Comparison of ENCODE assay signal across 16 cellular contexts in the genomic region with DNA sequence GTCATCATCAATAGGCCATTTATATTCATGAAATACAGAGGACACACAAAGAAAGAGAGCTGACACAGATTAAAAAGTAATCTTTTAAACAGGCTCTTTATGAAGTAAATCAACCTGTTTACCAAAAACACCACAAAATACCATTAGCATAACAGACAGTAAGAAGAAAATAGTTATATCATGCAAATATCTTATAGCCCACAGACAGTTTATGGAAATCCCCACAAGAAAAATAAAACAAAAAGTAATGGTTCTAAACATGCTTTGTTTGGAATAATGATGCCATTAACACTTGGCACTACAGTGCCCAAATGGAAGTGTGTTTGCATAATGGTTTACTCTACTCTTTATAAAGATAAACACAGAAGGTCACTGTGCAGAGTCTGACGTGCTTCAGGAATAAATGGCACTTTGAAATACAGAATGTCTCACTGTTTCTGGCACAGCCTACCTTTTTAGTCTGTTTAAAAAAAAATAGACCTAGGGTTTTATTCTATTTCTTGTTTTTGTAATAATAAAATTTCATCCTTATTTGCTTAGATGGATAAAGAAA. TPM values are rescaled to one million over a fixed set of nuclear protein-coding genes. Genes with fewer than 3 reads are reported as not detected.
DNase-seq lines count a peak whose midpoint lies in the region; ATAC-seq lines count a peak whose summit lies in the region.
"Had no signal": no experiment of that assay in that cellular context is flagged by ENCODE, and none has a peak within 500 bp of the region (broad histone marks: within the 10 kb centered on the region; RNA-seq: fewer than 3 reads in every experiment).

No MANE protein-coding gene starts in this region.

- 6 to 10% methylated on average over 1 of the region's 1 CpG for WGBS in aorta, 2 donors

- H3K4me3 ChIP-seq in aorta (ENCODE audit: low read length in 2 of 2): no peak overlapping the region
- H3K4me3 ChIP-seq: MG63 had no signal

- H3K27me3 ChIP-seq in aorta (ENCODE audit: control insufficient read depth in 1 of 2, insufficient read depth in 2 of 2, low read length in 1 of 2): no peaks in the 10 kb centered on the region
- H3K27me3 ChIP-seq: MG63 had no signal

- H3K4me1 ChIP-seq in aorta (ENCODE audit: control insufficient read depth in 1 of 2, insufficient read depth in 2 of 2, low read length in 2 of 2): no peaks in the 10 kb centered on the region

- intact Hi-C loops in aorta (cut with DNase I): no loop called here

- no peak overlapping the region for H3K27ac ChIP-seq in aorta (ENCODE audit: low read depth in 1 of 2, low read length in 2 of 2)

- no peaks in the 10 kb centered on the region for H3K36me3 ChIP-seq in aorta (ENCODE audit: control insufficient read depth in 1 of 2, insufficient read depth in 2 of 2, low read length in 1 of 2)
- H3K36me3 ChIP-seq: MG63 had no signal

- DNase-seq in NCI-H2107 treated with DMSO at 0.1 percent for 48 hours (lab: John Stamatoyannopoulos, UW; ENCODE audit: unreplicated experiment) (peak; percentile 53), NCI-H2107 (lab: John Stamatoyannopoulos, UW) (no peak), NCI-H1105 treated with DMSO at 0.1 percent for 48 hours (lab: John Stamatoyannopoulos, UW) (peak; percentile 62), NCI-H748 treated with DMSO at 0.1 percent for 48 hours (lab: John Stamatoyannopoulos, UW) (peak; percentile 89), pons (ENCODE audit: low spot score) (peak; percentile 42), aorta (no peak), DMS153 (lab: John Stamatoyannopoulos, UW) (no peak)
- DNase-seq: 8988T; CD8-positive, alpha-beta memory T cell; MG63; NCI-H2171; NCI-H446; OCI-M1; SHP77 treated with DMSO at 0.1 percent for 48 hours had no signal

- no peak for ATAC-seq in HG02852 (IDR thresholded peaks at IDR 0.05; ENCODE audit: unreplicated experiment)
- ATAC-seq in aorta (ENCODE audit: low FRiP score): no peak

- H3K9me3 ChIP-seq in aorta (ENCODE audit: control insufficient read depth, low read length): no peaks in the 10 kb centered on the region
- H3K9me3 ChIP-seq: MG63 had no signal

RNA-seq across cellular contexts. Expression of a gene that starts 30.1 kb away (rescaled TPM):
- total RNA-seq in aorta: 10 to 100 TPM; 30.8 to 50.7 TPM
- polyA plus RNA-seq in aorta: 1 to 10 TPM; 3.5 to 9.2 TPM
- total RNA-seq: CD8-positive, alpha-beta memory T cell; HT-29 had no signal
- polyA plus RNA-seq: CD8-positive, alpha-beta memory T cell had no signal

Comparison
In these comparisons a context has a peak if more than half of its experiments do, and no peak if none do; other contexts are left out.
1. DNase-seq: peak in NCI-H2107 treated with DMSO at 0.1 percent for 48 hours (single experiment), NCI-H1105 treated with DMSO at 0.1 percent for 48 hours (single experiment), NCI-H748 treated with DMSO at 0.1 percent for 48 hours (single experiment) and pons (single experiment); none in NCI-H2107 (single experiment), aorta (0 of 2) and DMS153 (single experiment).